ENCODE assay signal across 10 cellular contexts in the genomic region with DNA sequence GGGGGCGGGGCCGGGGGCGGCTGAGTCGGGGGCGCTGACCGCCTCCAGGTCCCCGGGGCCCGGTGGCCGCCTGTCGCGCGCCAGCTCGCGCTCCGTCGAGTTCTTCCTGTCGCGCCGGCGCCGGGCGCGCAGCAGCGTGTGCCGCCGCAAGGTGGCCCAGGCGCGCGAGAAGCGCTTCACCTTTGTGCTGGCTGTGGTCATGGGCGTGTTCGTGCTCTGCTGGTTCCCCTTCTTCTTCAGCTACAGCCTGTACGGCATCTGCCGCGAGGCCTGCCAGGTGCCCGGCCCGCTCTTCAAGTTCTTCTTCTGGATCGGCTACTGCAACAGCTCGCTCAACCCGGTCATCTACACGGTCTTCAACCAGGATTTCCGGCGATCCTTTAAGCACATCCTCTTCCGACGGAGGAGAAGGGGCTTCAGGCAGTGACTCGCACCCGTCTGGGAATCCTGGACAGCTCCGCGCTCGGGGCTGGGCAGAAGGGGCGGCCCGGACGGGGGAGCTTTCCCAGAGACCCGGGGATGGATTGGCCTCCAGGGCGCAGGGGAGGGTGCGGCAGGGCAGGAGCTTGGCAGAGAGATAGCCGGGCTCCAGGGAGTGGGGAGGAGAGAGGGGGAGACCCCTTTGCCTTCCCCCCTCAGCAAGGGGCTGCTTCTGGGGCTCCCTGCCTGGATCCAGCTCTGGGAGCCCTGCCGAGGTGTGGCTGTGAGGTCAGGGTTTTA. TPM values are rescaled to one million over a fixed set of nuclear protein-coding genes. Genes with fewer than 3 reads are reported as not detected.
A peak's percentile ranks its signal among the peaks of the same experiment; 100 is the strongest.
DNase-seq lines count a peak whose midpoint lies in the region; ATAC-seq, FAIRE-seq and TF ChIP-seq lines count a peak whose summit lies in the region.
"Had no signal": no experiment of that assay in that cellular context is flagged by ENCODE, and none has a peak within 500 bp of the region (broad histone marks: within the 10 kb centered on the region; RNA-seq: fewer than 3 reads in every experiment).

No MANE protein-coding gene starts in this region.

- no peaks in the 10 kb centered on the region for H3K9me3 ChIP-seq in SK-N-SH
- H3K9me3 ChIP-seq in OCI-LY7 (ENCODE audit: low read length) = no peaks in the 10 kb centered on the region
- no peaks in the 10 kb centered on the region for H3K9me3 ChIP-seq in small intestine (ENCODE audit: control insufficient read depth, low read depth)
- no peaks in the 10 kb centered on the region for H3K9me3 ChIP-seq in kidney (ENCODE audit: control insufficient read depth in 1 of 2, low read length in 2 of 2)

- H2AFZ ChIP-seq in SK-N-SH (ENCODE audit: low read depth) = no peak overlapping the region
- no peak overlapping the region; the same call in 1 of the 2 replicates for H2AFZ ChIP-seq in OCI-LY7 (ENCODE audit: low read length)

- H4K20me1 ChIP-seq in SK-N-SH (ENCODE audit: insufficient read depth) (no peaks in the 10 kb centered on the region), OCI-LY7 (ENCODE audit: insufficient read depth, low read length) (no peaks in the 10 kb centered on the region)

- H3K9ac ChIP-seq in SK-N-SH (no peak overlapping the region), kidney (ENCODE audit: low read length in 2 of 2) (no peak overlapping the region)

- no peak for TF ChIP-seq EP300 in SK-N-SH (IDR thresholded peaks at IDR 0.05; ENCODE audit: borderline replicate concordance in 1 of 2, low read depth in 1 of 2, low read length in 1 of 2)

- H3K27ac ChIP-seq in SK-N-SH (ENCODE audit: low read depth in 2 of 2, low read length in 1 of 2) (no peak overlapping the region), OCI-LY7 (ENCODE audit: low read depth, low read length, poor library complexity, severe bottlenecking) (peak overlapping the region; percentile 51), small intestine (ENCODE audit: low read depth in 1 of 2, low read length in 1 of 2) (no peak overlapping the region), kidney (ENCODE audit: low read depth in 2 of 2, low read length in 2 of 2) (no peak overlapping the region)

- ATAC-seq in SK-N-SH treated with all-trans-retinoic acid at 6 μM for 48 hours (no peak), GM19023 (IDR thresholded peaks at IDR 0.05; ENCODE audit: unreplicated experiment) (no peak)

- WGBS in SK-N-SH (ENCODE audit: low lambda C conversion rate) = 25% methylated on average over 22 of the region's 58 CpGs
- 14 to 30% (median 28%) methylated on average over 26 to 58 of the region's 58 CpGs for WGBS in small intestine, 3 donors

- H3K4me1 ChIP-seq in SK-N-SH (ENCODE audit: control insufficient read depth in 1 of 2, insufficient read depth in 2 of 2, low read depth in 1 of 2, low read length in 1 of 2) (peaks cover 0 to 22% of the 10 kb centered on the region in 2 experiments; a peak in 1 of 4 replicates), OCI-LY7 (ENCODE audit: insufficient read depth, low read length, poor library complexity, severe bottlenecking) (peaks cover 40% of the 10 kb centered on the region), small intestine (ENCODE audit: control insufficient read depth in 2 of 2, insufficient read depth in 1 of 2, low read depth in 1 of 2, low read length in 1 of 2) (no peaks in the 10 kb centered on the region), kidney (ENCODE audit: control insufficient read depth in 1 of 2, insufficient read depth in 1 of 2, low read depth in 1 of 2, low read length in 2 of 2) (peaks cover 0 to 5% of the 10 kb centered on the region in 2 donors)

- H3K4me3 ChIP-seq in SK-N-SH (ENCODE audit: low read depth in 2 of 2, low read length in 1 of 2) (no peak overlapping the region; a peak in 1 of 4 replicates), OCI-LY7 (ENCODE audit: low read depth, low read length, poor library complexity, severe bottlenecking) (no peak overlapping the region), fibroblast of villous mesenchyme (ENCODE audit: low read depth, low read length) (peak overlapping the region; percentile 51), small intestine (ENCODE audit: low read depth in 1 of 2, low read length in 2 of 2) (no peak overlapping the region), kidney (ENCODE audit: low read length in 2 of 2) (no peak overlapping the region)

- H3K36me3 ChIP-seq in SK-N-SH (replicated peaks in 1 of 2; ENCODE audit: control insufficient read depth in 1 of 2, insufficient read depth in 2 of 2, low read length in 1 of 2) (no peaks in the 10 kb centered on the region), OCI-LY7 (ENCODE audit: insufficient read depth, low read length) (no peaks in the 10 kb centered on the region), small intestine (ENCODE audit: control insufficient read depth in 2 of 2, insufficient read depth in 2 of 2, low read length in 2 of 2) (no peaks in the 10 kb centered on the region), kidney (ENCODE audit: control insufficient read depth in 1 of 2, insufficient read depth in 2 of 2, low read length in 2 of 2) (no peaks in the 10 kb centered on the region)

- H3K27me3 ChIP-seq in SK-N-SH (ENCODE audit: insufficient read depth) (no peaks in the 10 kb centered on the region), small intestine (ENCODE audit: control insufficient read depth in 2 of 2, insufficient read depth in 2 of 2, low read length in 2 of 2) (peaks cover 3 to 19% of the 10 kb centered on the region in 2 donors)

- no peaks in the 10 kb centered on the region for H3F3A ChIP-seq in SK-N-SH (replicated peaks; ENCODE audit: insufficient read depth)

- POLR2A ChIA-PET in SK-N-SH (lab: Yijun Ruan, JAX) (no interaction called here), OCI-LY7 (lab: Charles Lee) (interaction anchor here (0.8 kb wide), 1 partner anchor 15 kb away, joined by 3 read pairs; no protein-coding TSS in a partner anchor)

- H3K4me2 ChIP-seq in SK-N-SH (no peak overlapping the region), OCI-LY7 (ENCODE audit: low read length) (peak overlapping the region; percentile 66)

- TF ChIP-seq RAD21 in SK-N-SH (IDR thresholded peaks at IDR 0.05; ENCODE audit: low read length) = peak; percentile 40

- peak; percentile 72 for DNase-seq in SK-N-SH
- DNase-seq in OCI-LY7 (ENCODE audit: low spot score) = no peak
- DNase-seq in fibroblast of villous mesenchyme (ENCODE audit: low read depth) = peak; percentile 27
- DNase-seq in small intestine = peak; percentile 22
- DNase-seq in kidney = no peak
- DNase-seq in HuH-7.5 (ENCODE audit: low spot score) = no peak
- DNase-seq: effector memory CD4-positive, alpha-beta T cell; NCI-H2081 treated with DMSO at 0.1 percent for 48 hours had no signal

- intact Hi-C loops in OCI-LY7 (cut with micrococcal nuclease; ENCODE audit: unreplicated experiment) (no loop called here), kidney (cut with DNase I) (no loop called here)

- CTCF ChIA-PET in SK-N-SH (lab: Yijun Ruan, JAX) (interaction anchor here (0.6 to 7.0 kb wide), 19 partner anchors 9 to 287 kb away, joined by 3 to 179 read pairs (median 4); no protein-coding TSS in a partner anchor), OCI-LY7 (lab: Charles Lee; ENCODE audit: unreplicated experiment) (no interaction called here)

- FAIRE-seq in small intestine (lab: Jason Lieb, UNC) (no peak), kidney (lab: Jason Lieb, UNC) (no peak)

- H3K79me2 ChIP-seq in SK-N-SH (ENCODE audit: insufficient read depth) = no peaks in the 10 kb centered on the region
- no peaks in the 10 kb centered on the region for H3K79me2 ChIP-seq in OCI-LY7 (ENCODE audit: insufficient read depth, low read depth, low read length)

- TF ChIP-seq CTCF in SK-N-SH (IDR thresholded peaks at IDR 0.05) (no peak), OCI-LY7 (conservative IDR thresholded peaks at IDR 0.05; ENCODE audit: low read length) (no peak), fibroblast of villous mesenchyme (IDR thresholded peaks at IDR 0.05; ENCODE audit: insufficient read depth, low read depth, low read length) (no peak), kidney (IDR thresholded peaks at IDR 0.05; ENCODE audit: borderline replicate concordance, extremely low read depth, insufficient read depth) (no peak)

- no peaks in the 10 kb centered on the region for H3K9me2 ChIP-seq in SK-N-SH
- no peaks in the 10 kb centered on the region for H3K9me2 ChIP-seq in OCI-LY7 (ENCODE audit: insufficient read depth, low read length)

- BruUV-seq in OCI-LY7 (replicated peaks; lab: Mats Ljungman, UMichigan) = no TSS peak

TF ChIP-seq in SK-N-SH, 30 proteins besides CTCF, POLR2A, EP300 and RAD21:
- TF ChIP-seq TCF12 (IDR thresholded peaks at IDR 0.05) (no peak), GATA2 (CRISPR knock-in tag; IDR thresholded peaks at IDR 0.05) (no peak), SMC3 (IDR thresholded peaks at IDR 0.05; ENCODE audit: low read depth, low read length) (peak; percentile 39; the same call in 1 of the 2 replicates), FOXJ3 (CRISPR knock-in tag; IDR thresholded peaks at IDR 0.05) (no peak)

TF ChIP-seq in SK-N-SH treated with all-trans-retinoic acid at 6 μM for 48 hours, 23 proteins besides CTCF, POLR2A, EP300 and RAD21:
- no peak for TF ChIP-seq PPARA (CRISPR knock-in tag; IDR thresholded peaks at IDR 0.05; ENCODE audit: borderline replicate concordance)

RNA-seq across cellular contexts. Expression of gene ADRA2C, which starts 1.5 kb away (rescaled TPM):
- polyA plus RNA-seq in SK-N-SH (2012; rRNA removed) (0.15 and 0.36 TPM in 2 replicates), small intestine (1 to 10 TPM in 1 of 3 donors, not detected in 2; 4.6 TPM), kidney (ENCODE audit: insufficient read depth, low read depth, low replicate concordance) (21.9 TPM)
- polyA plus RNA-seq in SK-N-SH (2012; cell fraction: cytosol; rRNA removed) = 0.09 and 0.26 TPM in 2 replicates
- 0.21 and 0.25 TPM in 2 replicates for polyA plus RNA-seq in SK-N-SH (2012; cell fraction: nucleus; rRNA removed)
- not detected in 2 replicates for total RNA-seq in OCI-LY7 (2014; rRNA removed; shearing (Covaris generic))
- total RNA-seq in OCI-LY7 (2022) (0.21 TPM in 1 of 2 replicates, not detected in the other), fibroblast of villous mesenchyme (2.2 and 6.8 TPM in 2 replicates), kidney (36.2 TPM)

Comparison
In these comparisons a context has a peak if more than half of its experiments do, and no peak if none do; other contexts are left out.
1. DNase-seq: peak in SK-N-SH (single experiment), fibroblast of villous mesenchyme (single experiment) and small intestine (single experiment); none in OCI-LY7 (single experiment), kidney (single experiment) and HuH-7.5 (single experiment).